ENCODE assay signal across 20 cellular contexts in genomic region chr14:90514566-90514965, GRCh38.
A peak's percentile ranks its signal among the peaks of the same experiment; 100 is the strongest.
DNase-seq lines count a peak whose midpoint lies in the region; ATAC-seq and TF ChIP-seq lines count a peak whose summit lies in the region.
"Had no signal": no experiment of that assay in that cellular context is flagged by ENCODE, and none has a peak within 500 bp of the region (broad histone marks: within the 10 kb centered on the region; RNA-seq: fewer than 3 reads in every experiment).

No MANE protein-coding gene starts in this region.

- H3K27me3 ChIP-seq in Peyer's patch (no peaks in the 10 kb centered on the region), dorsolateral prefrontal cortex (no peaks in the 10 kb centered on the region), neural progenitor cell (no peaks in the 10 kb centered on the region)
- H3K27me3 ChIP-seq: heart left ventricle, upper lobe of left lung had no signal

- TF ChIP-seq CTCF in Peyer's patch (IDR thresholded peaks at IDR 0.05) (no peak), dorsolateral prefrontal cortex (IDR thresholded peaks at IDR 0.05 in 54 of 56, conservative IDR thresholded peaks at IDR 0.05 in 2 of 56; ENCODE audit: low read depth in 1 of 56, partially characterized antibody in 56 of 56) (no peak), neural progenitor cell (IDR thresholded peaks at IDR 0.05) (no peak)

- H3K36me3 ChIP-seq in Peyer's patch (no peaks in the 10 kb centered on the region), neural progenitor cell (no peaks in the 10 kb centered on the region)
- H3K36me3 ChIP-seq: heart left ventricle, upper lobe of left lung had no signal

- intact Hi-C loops in dorsolateral prefrontal cortex (cut with DNase I), result loop anchor here (5.0 to 10.0 kb wide), 6 partner anchors 33 to 243 kb away; no protein-coding TSS in a partner anchor

- H3K4me1 Mint-ChIP-seq in neural progenitor cell, result peaks cover 47% of the 10 kb centered on the region
- H3K4me1 Mint-ChIP-seq: activated CD4-positive, alpha-beta memory T cell treated with anti-CD3 and anti-CD28 coated beads, Interleukin-2, amount 10 ng/mL, durations not matched to agents 7 days and 5 days; activated T-helper 17 cell treated with anti-CD3 and anti-CD28 coated beads, Interleukin-2, amount 50 U/mL, for 72 hours had no signal

- H3K4me1 ChIP-seq in Peyer's patch (peaks cover 0 to 65% (median 13%) of the 10 kb centered on the region in 4 donors), neural progenitor cell (peaks cover 30% of the 10 kb centered on the region)

- H3K9ac ChIP-seq in neural progenitor cell, result no peak overlapping the region

- H3K36me3 Mint-ChIP-seq in neural progenitor cell, result no peaks in the 10 kb centered on the region
- H3K36me3 Mint-ChIP-seq: activated naive CD8-positive, alpha-beta T cell had no signal

- ATAC-seq in GM18498 (IDR thresholded peaks at IDR 0.05; ENCODE audit: unreplicated experiment), result no peak
- ATAC-seq: activated T-helper 17 cell treated with anti-CD3 and anti-CD28 coated beads, Interleukin-2, amount 50 U/mL, for 72 hours; K562 had no signal

- TF ChIP-seq POLR2A in Peyer's patch (IDR thresholded peaks at IDR 0.05), result no peak

- H3K4me3 Mint-ChIP-seq in neural progenitor cell, result no peak overlapping the region
- H3K4me3 Mint-ChIP-seq: activated CD4-positive, alpha-beta memory T cell treated with anti-CD3 and anti-CD28 coated beads, Interleukin-2, amount 10 ng/mL, durations not matched to agents 7 days and 5 days; activated naive CD8-positive, alpha-beta T cell; activated T-helper 17 cell treated with anti-CD3 and anti-CD28 coated beads, Interleukin-2, amount 50 U/mL, for 72 hours; stimulated activated naive CD8-positive, alpha-beta T cell treated with anti-CD3 and anti-CD28 coated beads, Interleukin-15, Interleukin-2, amounts not matched to agents 100 ng/mL and 50 ng/mL, for 24 hours had no signal

- DNase-seq in Peyer's patch (no peak), dorsolateral prefrontal cortex (no peak), neural progenitor cell (ENCODE audit: low spot score) (no peak), NCI-H146 (lab: John Stamatoyannopoulos, UW) (no peak), T-helper 2 cell (no peak)
- DNase-seq: activated CD4-positive, alpha-beta memory T cell treated with anti-CD3 and anti-CD28 coated beads, Interleukin-2, amount 10 ng/mL, durations not matched to agents 7 days and 5 days; activated CD4-positive, alpha-beta T cell treated with anti-CD3 and anti-CD28 coated beads for 1 hour; activated CD8-positive, alpha-beta memory T cell treated with anti-CD3 and anti-CD28 coated beads, Interleukin-2, amount 50 U/mL, for 48 hours; cerebellar nuclear complex; heart left ventricle; NCI-H2029; NCI-H226; psoas muscle; upper lobe of left lung had no signal

- peaks cover 5% of the 10 kb centered on the region for H3K27me3 Mint-ChIP-seq in neural progenitor cell (ENCODE audit: insufficient read depth, low read depth)
- H3K27me3 Mint-ChIP-seq: activated CD4-positive, alpha-beta memory T cell treated with anti-CD3 and anti-CD28 coated beads, Interleukin-2, amount 10 ng/mL, durations not matched to agents 7 days and 5 days; activated naive CD8-positive, alpha-beta T cell; activated T-helper 17 cell treated with anti-CD3 and anti-CD28 coated beads, Interleukin-2, amount 50 U/mL, for 72 hours; stimulated activated naive CD8-positive, alpha-beta T cell treated with anti-CD3 and anti-CD28 coated beads, Interleukin-15, Interleukin-2, amounts not matched to agents 100 ng/mL and 50 ng/mL, for 24 hours had no signal

- H3K27ac ChIP-seq in Peyer's patch, result peak overlapping the region in 3 of 4 donors; percentile 73 to 80 (median 79)
- H3K27ac ChIP-seq in dorsolateral prefrontal cortex, result peak overlapping the region in 58 of 59 donors; percentile 88 to 100 (median 99)
- H3K27ac ChIP-seq in neural progenitor cell, result no peak overlapping the region
- peak overlapping the region; percentile 100 for H3K27ac ChIP-seq in temporal lobe (ENCODE audit: low read depth, low read length)

- no peaks in the 10 kb centered on the region for H4K20me1 ChIP-seq in neural progenitor cell (ENCODE audit: low read depth)

- no peak overlapping the region for H2AFZ ChIP-seq in neural progenitor cell (replicated peaks)

- no peaks in the 10 kb centered on the region for H3K9me3 Mint-ChIP-seq in neural progenitor cell
- H3K9me3 Mint-ChIP-seq: activated CD4-positive, alpha-beta memory T cell treated with anti-CD3 and anti-CD28 coated beads, Interleukin-2, amount 10 ng/mL, durations not matched to agents 7 days and 5 days; activated T-helper 17 cell treated with anti-CD3 and anti-CD28 coated beads, Interleukin-2, amount 50 U/mL, for 72 hours; stimulated activated naive CD8-positive, alpha-beta T cell treated with anti-CD3 and anti-CD28 coated beads, Interleukin-15, Interleukin-2, amounts not matched to agents 100 ng/mL and 50 ng/mL, for 24 hours had no signal

- peak overlapping the region; percentile 50 for H3K27ac Mint-ChIP-seq in neural progenitor cell
- H3K27ac Mint-ChIP-seq: activated CD4-positive, alpha-beta memory T cell treated with anti-CD3 and anti-CD28 coated beads, Interleukin-2, amount 10 ng/mL, durations not matched to agents 7 days and 5 days; activated naive CD8-positive, alpha-beta T cell; activated T-helper 17 cell treated with anti-CD3 and anti-CD28 coated beads, Interleukin-2, amount 50 U/mL, for 72 hours; stimulated activated naive CD8-positive, alpha-beta T cell treated with anti-CD3 and anti-CD28 coated beads, Interleukin-15, Interleukin-2, amounts not matched to agents 100 ng/mL and 50 ng/mL, for 24 hours had no signal

- H3K4me2 ChIP-seq in neural progenitor cell, result no peak overlapping the region

- peaks cover 12% of the 10 kb centered on the region for H3F3A ChIP-seq in neural progenitor cell (ENCODE audit: low read depth)

- H3K4me3 ChIP-seq in Peyer's patch (no peak overlapping the region), dorsolateral prefrontal cortex (no peak overlapping the region), neural progenitor cell (no peak overlapping the region)
- H3K4me3 ChIP-seq: heart left ventricle, K562, psoas muscle, upper lobe of left lung had no signal

- H3K79me2 ChIP-seq in neural progenitor cell (ENCODE audit: low read depth), result no peaks in the 10 kb centered on the region

- H3K9me3 ChIP-seq in Peyer's patch (no peaks in the 10 kb centered on the region), neural progenitor cell (ENCODE audit: low read depth) (no peaks in the 10 kb centered on the region)
- H3K9me3 ChIP-seq: heart left ventricle, psoas muscle, upper lobe of left lung had no signal
